ENCODE assay signal across 11 cellular contexts in the genomic region with DNA sequence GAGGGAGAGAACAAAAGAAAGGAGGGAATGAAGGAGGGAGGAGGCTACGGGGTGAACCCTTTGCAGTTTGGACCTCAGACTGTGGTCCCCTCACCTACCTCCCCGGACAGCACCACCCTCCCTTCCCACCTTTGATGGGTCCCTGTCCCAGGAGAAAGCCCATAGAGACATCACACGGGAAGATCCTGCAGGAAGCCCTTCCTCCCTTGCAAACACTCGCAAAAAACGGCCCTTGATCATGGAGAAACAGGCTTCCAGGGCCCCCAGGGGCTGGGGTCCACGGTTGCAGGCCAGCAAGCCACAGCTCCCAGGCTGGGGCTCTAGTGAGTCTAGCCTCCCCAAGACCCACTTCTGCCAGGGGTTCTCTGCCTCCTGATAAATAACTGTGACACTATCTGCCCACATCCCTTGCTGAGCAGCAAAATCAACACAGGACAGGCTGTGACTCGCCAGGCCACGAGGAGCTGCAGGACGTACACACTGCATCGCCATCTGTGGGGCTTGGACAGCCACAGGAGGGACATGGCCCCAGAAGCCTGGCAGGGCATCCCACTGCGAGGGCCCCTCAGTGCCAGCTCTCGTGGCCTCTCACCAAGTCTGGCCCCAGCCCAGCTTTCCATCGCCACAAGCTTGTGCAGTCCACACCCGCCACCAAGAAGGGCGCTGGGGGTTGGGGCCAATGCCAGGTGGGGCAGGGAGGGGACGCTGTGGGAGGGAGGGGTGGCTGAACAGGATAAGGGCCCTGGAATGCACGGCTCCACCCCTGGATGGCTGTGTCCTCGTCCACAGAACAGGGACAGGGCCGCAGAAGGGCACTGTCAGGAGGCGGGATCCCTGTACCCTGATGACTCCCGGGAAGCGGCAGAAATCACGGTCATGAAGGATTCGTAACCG. TPM values are rescaled to one million over a fixed set of nuclear protein-coding genes. Genes with fewer than 3 reads are reported as not detected.
A peak's percentile ranks its signal among the peaks of the same experiment; 100 is the strongest.
DNase-seq lines count a peak whose midpoint lies in the region; ATAC-seq, FAIRE-seq and TF ChIP-seq lines count a peak whose summit lies in the region.
"Had no signal": no experiment of that assay in that cellular context is flagged by ENCODE, and none has a peak within 500 bp of the region (broad histone marks: within the 10 kb centered on the region; RNA-seq: fewer than 3 reads in every experiment).

No MANE protein-coding gene starts in this region.

- POLR2A ChIA-PET in WTC11 (lab: Charles Lee), result no interaction called here

- H3K27ac ChIP-seq in keratinocyte (ENCODE audit: control insufficient read depth, insufficient read depth, low read length) (no peak overlapping the region), psoas muscle (no peak overlapping the region)

- H3K36me3 ChIP-seq in keratinocyte (ENCODE audit: control insufficient read depth in 2 of 2, extremely low read depth in 1 of 2, insufficient read depth in 2 of 2, low read length in 2 of 2), result no peaks in the 10 kb centered on the region
- H3K36me3 ChIP-seq in psoas muscle (ENCODE audit: insufficient read depth in 1 of 2, low read depth in 1 of 2), result no peaks in the 10 kb centered on the region
- H3K36me3 ChIP-seq: BE2C had no signal

- peaks cover 2% of the 10 kb centered on the region; the same call in 1 of the 2 replicates for H3K36me3 Mint-ChIP-seq in WTC11

- dilution Hi-C loops in keratinocyte (cut with MboI; ENCODE audit: extremely low pct_ligation_motif_present, low sequenced_read_pairs), result loop anchor here (10.0 kb wide), 1 partner anchor 151 kb away; no protein-coding TSS in a partner anchor

- FAIRE-seq in keratinocyte (lab: Jason Lieb, UNC), result peak; percentile 75

- ATAC-seq in WTC11 (no peak), psoas muscle (peak; percentile 37 to 62 (median 47)), GM21381 (IDR thresholded peaks at IDR 0.05; ENCODE audit: unreplicated experiment) (no peak)
- ATAC-seq: activated naive CD8-positive, alpha-beta T cell treated with anti-CD3 and anti-CD28 coated beads, Interleukin-2, amount 50 U/mL, for 24 hours had no signal

- no peaks in the 10 kb centered on the region for H3K79me2 ChIP-seq in keratinocyte (ENCODE audit: control insufficient read depth, insufficient read depth, low read length)

- no peak for TF ChIP-seq CTCF in WTC11 (IDR thresholded peaks at IDR 0.05)
- TF ChIP-seq CTCF in keratinocyte (optimal IDR thresholded peaks at IDR 0.05 in 1 of 3, IDR thresholded peaks at IDR 0.05 in 1 of 3, conservative IDR thresholded peaks at IDR 0.05 in 1 of 3; ENCODE audit: extremely low read depth in 1 of 3, insufficient read depth in 2 of 3, low read length in 3 of 3), result peak in 2 of 3 experiments; percentile 5 to 22
- TF ChIP-seq CTCF in psoas muscle (IDR thresholded peaks at IDR 0.05), result no peak

- H3K9me3 ChIP-seq in keratinocyte (ENCODE audit: control insufficient read depth, low read depth, low read length) (peaks cover 4% of the 10 kb centered on the region), psoas muscle (no peaks in the 10 kb centered on the region)
- H3K9me3 ChIP-seq: BE2C had no signal

- no peak overlapping the region for H3K27ac Mint-ChIP-seq in WTC11
- H3K27ac Mint-ChIP-seq: activated naive CD8-positive, alpha-beta T cell treated with anti-CD3 and anti-CD28 coated beads, Interleukin-2, amount 50 U/mL, for 24 hours; dendritic cell treated with granulocyte-macrophage colony-stimulating factor and Interleukin-4, amounts not matched to agents 40 ng/mL and 50 ng/mL, for 4 days had no signal

- H3K27me3 ChIP-seq in keratinocyte (ENCODE audit: control insufficient read depth, extremely low read depth, insufficient read depth, low read length) (no peaks in the 10 kb centered on the region), psoas muscle (ENCODE audit: insufficient read depth in 3 of 3, low read length in 2 of 3) (peaks cover 0 to 2% (median 0%) of the 10 kb centered on the region in 3 donors)
- H3K27me3 ChIP-seq: BE2C had no signal

- intact Hi-C loops in psoas muscle (cut with DNase I), result no loop called here

- H3K4me1 ChIP-seq in keratinocyte (ENCODE audit: control insufficient read depth, extremely low read depth, insufficient read depth, low read length), result peaks cover 19% of the 10 kb centered on the region
- no peaks in the 10 kb centered on the region for H3K4me1 ChIP-seq in psoas muscle
- H3K4me1 ChIP-seq: BE2C had no signal

- H4K20me1 ChIP-seq in keratinocyte (ENCODE audit: control insufficient read depth, extremely low read depth, insufficient read depth, low read length), result no peaks in the 10 kb centered on the region

- DNase-seq in EH (ENCODE audit: low read depth), result peak; percentile 60
- peak; percentile 9 for DNase-seq in WTC11 (ENCODE audit: low spot score)
- DNase-seq in keratinocyte (ENCODE audit: low read depth, low spot score), result no peak
- DNase-seq in psoas muscle, result peak; percentile 9 to 47
- no peak for DNase-seq in T-helper 1 cell
- DNase-seq in activated gamma-delta T cell treated with Interleukin-2 at 50 U/mL for 16 hours, result no peak
- no peak for DNase-seq in GM19240 (ENCODE audit: insufficient read length, low spot score)
- DNase-seq: activated naive CD8-positive, alpha-beta T cell treated with anti-CD3 and anti-CD28 coated beads, Interleukin-2, amount 50 U/mL, for 24 hours; BE2C had no signal

- no peak overlapping the region for H3K4me3 Mint-ChIP-seq in WTC11
- H3K4me3 Mint-ChIP-seq: activated naive CD8-positive, alpha-beta T cell treated with anti-CD3 and anti-CD28 coated beads, Interleukin-2, amount 50 U/mL, for 24 hours; dendritic cell treated with granulocyte-macrophage colony-stimulating factor and Interleukin-4, amounts not matched to agents 40 ng/mL and 50 ng/mL, for 4 days had no signal

- H3K4me2 ChIP-seq in keratinocyte (ENCODE audit: control insufficient read depth, extremely low read depth, insufficient read depth, low read depth, low read length), result peak overlapping the region; percentile 75

- peaks cover 4% of the 10 kb centered on the region; the same call in 1 of the 2 replicates for H3K27me3 Mint-ChIP-seq in WTC11 (ENCODE audit: low read depth)

- CTCF ChIA-PET in WTC11 (lab: Charles Lee), result no interaction called here

- WGBS in psoas muscle, 3 donors, result 31 to 45% (median 35%) methylated on average over 24 to 25 of the region's 25 CpGs

- peaks cover 19% of the 10 kb centered on the region for H3K4me1 Mint-ChIP-seq in WTC11
- H3K4me1 Mint-ChIP-seq: activated naive CD8-positive, alpha-beta T cell treated with anti-CD3 and anti-CD28 coated beads, Interleukin-2, amount 50 U/mL, for 24 hours had no signal

- peak overlapping the region; percentile 62 for H2AFZ ChIP-seq in keratinocyte (ENCODE audit: control insufficient read depth, low read length)

- H3K9me3 Mint-ChIP-seq in WTC11, result peaks cover 22% of the 10 kb centered on the region

- H3K9me1 ChIP-seq in keratinocyte (ENCODE audit: control insufficient read depth, extremely low read depth, insufficient read depth, low read length), result peaks cover 2% of the 10 kb centered on the region

- H3K9ac ChIP-seq in keratinocyte (ENCODE audit: control insufficient read depth, extremely low read depth, insufficient read depth, low read length), result no peak overlapping the region

- H3K4me3 ChIP-seq in keratinocyte (ENCODE audit: control insufficient read depth in 2 of 3, extremely low read depth in 1 of 3, insufficient read depth in 2 of 3, low read depth in 1 of 3, low read length in 3 of 3) (peak overlapping the region in 1 of 3 experiments; percentile 4), psoas muscle (no peak overlapping the region)

TF ChIP-seq in WTC11, 78 proteins besides CTCF, POLR2A, EP300 and RAD21 (continues in another document):
- TF ChIP-seq FOXP1 (CRISPR knock-in tag; IDR thresholded peaks at IDR 0.05; ENCODE audit: borderline replicate concordance), result no peak
- no peak for TF ChIP-seq RELA (CRISPR knock-in tag; IDR thresholded peaks at IDR 0.05; ENCODE audit: borderline replicate concordance)
- TF ChIP-seq ZNF317 (CRISPR knock-in tag; IDR thresholded peaks at IDR 0.05; ENCODE audit: borderline replicate concordance, low read depth), result no peak
- TF ChIP-seq, protein P1, sequence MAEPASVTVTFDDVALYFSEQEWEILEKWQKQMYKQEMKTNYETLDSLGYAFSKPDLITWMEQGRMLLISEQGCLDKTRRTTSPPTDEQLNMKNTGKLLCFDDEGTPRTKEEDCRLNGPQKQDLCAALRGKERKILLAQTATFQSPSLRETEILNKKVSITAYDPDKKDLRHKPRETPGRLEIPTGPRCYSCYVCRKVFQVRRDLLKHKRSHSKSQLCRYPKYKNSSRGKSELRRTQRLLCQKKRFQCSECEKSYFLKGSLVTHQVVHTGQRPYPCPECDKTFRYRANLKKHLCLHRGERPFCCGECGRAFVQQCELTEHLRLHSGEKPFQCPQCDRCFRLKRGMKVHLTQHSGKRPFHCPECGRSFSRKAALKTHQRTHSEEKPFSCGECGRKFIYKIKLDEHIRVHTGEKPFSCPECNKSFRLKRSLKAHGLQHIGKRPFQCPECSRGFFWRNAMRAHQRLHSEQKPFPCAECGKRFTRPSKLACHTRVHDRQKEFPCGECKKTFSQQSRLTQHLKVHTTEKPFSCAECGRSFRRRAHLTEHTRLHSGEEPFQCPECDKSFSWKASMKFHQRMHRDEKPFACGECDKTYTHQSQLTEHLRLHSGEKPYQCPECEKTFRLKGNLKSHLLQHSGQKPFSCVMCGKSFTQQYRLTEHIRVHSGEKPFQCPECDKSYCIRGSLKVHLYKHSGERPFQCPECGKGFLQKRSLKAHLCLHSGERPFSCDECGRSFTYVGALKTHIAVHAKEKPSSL (CRISPR knock-in tag; conservative IDR thresholded peaks at IDR 0.05), result no peak
- TF ChIP-seq CBFB (CRISPR knock-in tag; IDR thresholded peaks at IDR 0.05; ENCODE audit: low read depth), result no peak
- TF ChIP-seq MXD4 (CRISPR knock-in tag; IDR thresholded peaks at IDR 0.05; ENCODE audit: borderline replicate concordance), result no peak
- TF ChIP-seq IRF2 (CRISPR knock-in tag; IDR thresholded peaks at IDR 0.05; ENCODE audit: borderline replicate concordance, low read depth), result no peak
- TF ChIP-seq ZNF396 (CRISPR knock-in tag; IDR thresholded peaks at IDR 0.05; ENCODE audit: borderline replicate concordance), result no peak

RNA-seq across cellular contexts. Expression of gene PDGFA, which starts 34.2 kb away (rescaled TPM):
- total RNA-seq in WTC11 (2021) (114 to 131 TPM (median 129 TPM) in 3 replicates), psoas muscle (10 to 100 TPM; 13.9 to 30.4 (median 19.2) TPM)
- polyA plus RNA-seq in keratinocyte (12.4 to 22.6 TPM (median 14.8 TPM) in 3 replicates), psoas muscle (10 to 100 TPM in 2 of 3 donors, 1 to 10 TPM in 1; 9.1 to 24.4 (median 15.3) TPM)
- 10.9 TPM for polyA plus RNA-seq in keratinocyte (2011; ENCODE audit: low read depth)
- 9.2 and 13.0 TPM in 2 replicates for polyA plus RNA-seq in keratinocyte (2011; cell fraction: cytosol; rRNA removed)
- polyA plus RNA-seq in keratinocyte (2011; cell fraction: nucleus; rRNA removed), result 23.9 and 25.3 TPM in 2 replicates
- 13.5 and 21.9 TPM in 2 replicates for polyA plus RNA-seq in keratinocyte (2012; ENCODE audit: low replicate concordance)
- polyA minus RNA-seq in keratinocyte, result 36.1 to 45.4 TPM (median 43.7 TPM) in 3 replicates
- 110 TPM for polyA minus RNA-seq in keratinocyte (2011; cell fraction: cytosol; rRNA and poly(A)+ RNA removed)
- polyA minus RNA-seq in keratinocyte (2011; cell fraction: nucleus; rRNA and poly(A)+ RNA removed), result 26.0 and 30.8 TPM in 2 replicates

Comparison
In these comparisons a context has a peak if more than half of its experiments do, and no peak if none do; other contexts are left out.
1. DNase-seq: peak in EH (single experiment), WTC11 (single experiment) and psoas muscle (2 of 2); none in keratinocyte (single experiment), T-helper 1 cell (0 of 5), activated gamma-delta T cell treated with Interleukin-2 at 50 U/mL for 16 hours (single experiment) and GM19240 (single experiment).
2. ATAC-seq: peak in psoas muscle (4 of 4); none in WTC11 (single experiment) and GM21381 (single experiment).
3. CTCF ChIP-seq: peak in keratinocyte (2 of 3); none in WTC11 (single experiment) and psoas muscle (single experiment).